In the genomic region with DNA sequence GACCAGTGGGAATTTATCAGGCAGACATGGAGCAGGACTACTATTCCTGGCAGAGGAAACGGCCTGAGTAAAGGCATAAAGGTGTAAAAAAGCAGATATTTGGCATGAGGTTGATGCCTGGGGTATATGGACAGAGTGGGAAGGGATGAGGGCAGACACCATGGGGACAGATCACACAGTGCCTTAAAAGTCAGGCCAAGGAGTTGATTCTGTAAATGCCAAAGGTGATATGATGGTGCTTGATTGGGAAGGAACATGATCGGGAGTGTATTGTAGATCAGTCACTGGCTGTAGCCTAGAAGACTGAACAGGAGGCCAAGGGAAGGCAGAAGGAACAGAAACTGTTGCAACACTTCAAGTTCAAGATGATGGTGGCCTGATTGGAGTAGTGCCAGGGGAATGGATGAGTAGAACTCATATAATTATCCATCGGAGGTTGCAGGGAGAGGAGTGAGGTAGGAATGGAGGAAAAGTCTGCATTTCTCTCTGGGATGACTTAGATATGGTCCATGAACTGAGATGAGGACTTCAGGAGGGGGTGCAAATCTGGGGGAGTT, we compare ENCODE assay signal across 16 cellular contexts.
DNase-seq lines count a peak whose midpoint lies in the region; ATAC-seq, FAIRE-seq and TF ChIP-seq lines count a peak whose summit lies in the region.
"Had no signal": no experiment of that assay in that cellular context is flagged by ENCODE, and none has a peak within 500 bp of the region (broad histone marks: within the 10 kb centered on the region; RNA-seq: fewer than 3 reads in every experiment).

No MANE protein-coding gene starts in this region.

- TF ChIP-seq CTCF in NB4 (IDR thresholded peaks at IDR 0.05; ENCODE audit: low read depth, low read length) (no peak), left lung (IDR thresholded peaks at IDR 0.05) (no peak), stomach (IDR thresholded peaks at IDR 0.05) (no peak)

- H3K4me1 ChIP-seq in left lung (no peaks in the 10 kb centered on the region), stomach (no peaks in the 10 kb centered on the region)
- H3K4me1 ChIP-seq: SJCRH30 had no signal

- H3K9me3 Mint-ChIP-seq in activated T-helper 17 cell treated with anti-CD3 and anti-CD28 coated beads, Interleukin-2, amount 50 U/mL, for 72 hours, result peaks cover 11% of the 10 kb centered on the region

- H3K4me3 ChIP-seq in NB4 (ENCODE audit: low read depth, low read length) (no peak overlapping the region), left lung (no peak overlapping the region), stomach (no peak overlapping the region)
- H3K4me3 ChIP-seq: SJCRH30 had no signal

- H3K4me1 Mint-ChIP-seq in activated T-helper 17 cell treated with anti-CD3 and anti-CD28 coated beads, Interleukin-2, amount 50 U/mL, for 72 hours, result no peaks in the 10 kb centered on the region

- H3K27me3 Mint-ChIP-seq in activated T-helper 17 cell treated with anti-CD3 and anti-CD28 coated beads, Interleukin-2, amount 50 U/mL, for 72 hours, result no peaks in the 10 kb centered on the region
- H3K27me3 Mint-ChIP-seq: CD4-positive, alpha-beta T cell had no signal

- H3K36me3 ChIP-seq in left lung (no peaks in the 10 kb centered on the region), stomach (no peaks in the 10 kb centered on the region)
- H3K36me3 ChIP-seq: SJCRH30 had no signal

- no peak overlapping the region for H3K27ac ChIP-seq in left lung
- no peak overlapping the region for H3K27ac ChIP-seq in stomach
- H3K27ac ChIP-seq: HL-60, SJCRH30 had no signal

- no peak overlapping the region for H3K27ac Mint-ChIP-seq in activated T-helper 17 cell treated with anti-CD3 and anti-CD28 coated beads, Interleukin-2, amount 50 U/mL, for 72 hours
- H3K27ac Mint-ChIP-seq: CD4-positive, alpha-beta T cell had no signal

- TF ChIP-seq EP300 in stomach (IDR thresholded peaks at IDR 0.05), result no peak

- H3K9me3 ChIP-seq in left lung, result no peaks in the 10 kb centered on the region
- no peaks in the 10 kb centered on the region for H3K9me3 ChIP-seq in stomach
- H3K9me3 ChIP-seq: SJCRH30 had no signal

- intact Hi-C loops in left lung (cut with DNase I), result no loop called here
- intact Hi-C loops in stomach (cut with DNase I; ENCODE audit: low total_unique reads), result no loop called here

- DNase-seq in HTR-8/SVneo (ENCODE audit: insufficient read length, low spot score) (no peak), NB4 (ENCODE audit: low read depth) (peak; percentile 5), SIG-M5 (lab: John Stamatoyannopoulos, UW) (peak; percentile 4), left lung (no peak), stomach (no peak), NCI-H446 treated with DMSO at 0.1 percent for 48 hours (lab: John Stamatoyannopoulos, UW) (no peak)
- DNase-seq in stimulated activated CD4-positive, alpha-beta T cell treated with anti-CD3 and anti-CD28 coated beads, Interleukin-12 subunit alpha, Interleukin-12 subunit beta, amount 100 ng/mL, for 4 hours, result no peak
- DNase-seq: AML-193; CD4-positive, alpha-beta T cell; DMS53; HCEC 1CT; NCI-H1694; NCI-H2107; SJCRH30 had no signal

- H3K36me3 Mint-ChIP-seq in activated T-helper 17 cell treated with anti-CD3 and anti-CD28 coated beads, Interleukin-2, amount 50 U/mL, for 72 hours (ENCODE audit: low read depth), result no peaks in the 10 kb centered on the region

- FAIRE-seq in HTR-8/SVneo (lab: Jason Lieb, UNC), result peak; percentile 16

- 87 to 94% (median 91%) methylated on average over 3 of the region's 3 CpGs for WGBS in stomach, 5 donors

- ATAC-seq in left lung, result peak; percentile 12
- no peak for ATAC-seq in activated T-helper 17 cell treated with anti-CD3 and anti-CD28 coated beads, Interleukin-2, amount 50 U/mL, for 72 hours (replicated peaks)

- H3K27me3 ChIP-seq in left lung (no peaks in the 10 kb centered on the region), stomach (no peaks in the 10 kb centered on the region)
- H3K27me3 ChIP-seq: SJCRH30 had no signal

- H3K4me3 Mint-ChIP-seq in activated T-helper 17 cell treated with anti-CD3 and anti-CD28 coated beads, Interleukin-2, amount 50 U/mL, for 72 hours, result no peak overlapping the region
- H3K4me3 Mint-ChIP-seq: CD4-positive, alpha-beta T cell had no signal

- no peak for TF ChIP-seq POLR2A in NB4 (IDR thresholded peaks at IDR 0.05; ENCODE audit: extremely low read depth, insufficient read length)
- TF ChIP-seq POLR2A in stomach (IDR thresholded peaks at IDR 0.05), result no peak

Comparison
In these comparisons a context has a peak if more than half of its experiments do, and no peak if none do; other contexts are left out.
1. DNase-seq: peak in NB4 (single experiment) and SIG-M5 (single experiment); none in HTR-8/SVneo (single experiment), left lung (0 of 2), stimulated activated CD4-positive, alpha-beta T cell treated with anti-CD3 and anti-CD28 coated beads, Interleukin-12 subunit alpha, Interleukin-12 subunit beta, amount 100 ng/mL, for 4 hours (single experiment), stomach (single experiment) and NCI-H446 treated with DMSO at 0.1 percent for 48 hours (single experiment).